Comparison of ENCODE assay signal across 11 cellular contexts in the genomic region with DNA sequence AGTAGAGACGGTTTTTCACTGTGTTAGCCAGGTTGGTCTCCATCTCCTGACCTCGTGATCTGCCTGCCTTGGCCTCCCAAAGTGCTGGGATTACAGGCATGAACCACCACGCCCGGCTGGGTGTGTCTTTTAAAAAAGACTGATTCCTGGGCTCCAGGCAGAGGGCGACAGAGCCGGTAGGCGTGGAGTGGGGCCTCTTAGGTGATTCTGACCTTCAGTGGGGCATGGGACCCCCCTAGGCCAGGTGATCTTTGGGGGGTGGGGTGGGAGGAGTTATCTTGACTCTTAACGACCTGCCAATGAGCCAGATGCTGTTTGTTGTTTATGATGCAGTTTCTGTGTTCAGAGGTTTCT. TPM values are rescaled to one million over a fixed set of nuclear protein-coding genes. Genes with fewer than 3 reads are reported as not detected.
DNase-seq lines count a peak whose midpoint lies in the region; ATAC-seq and TF ChIP-seq lines count a peak whose summit lies in the region.
"Had no signal": no experiment of that assay in that cellular context is flagged by ENCODE, and none has a peak within 500 bp of the region (broad histone marks: within the 10 kb centered on the region; RNA-seq: fewer than 3 reads in every experiment).

No MANE protein-coding gene starts in this region.

- no peaks in the 10 kb centered on the region for H3K9me3 Mint-ChIP-seq in endodermal cell

- in situ Hi-C loops in Panc1 (cut with HindIII; ENCODE audit: low pct_unique_long_range_greater_than_20kb, low sequenced_read_pairs) = no loop called here
- in situ Hi-C loops in KBM-7 (cut with MboI; ENCODE audit: low pct_unique_long_range_greater_than_20kb, low sequenced_read_pairs) = no loop called here

- peak; percentile 7 for ATAC-seq in Panc1
- ATAC-seq in HG02678 (IDR thresholded peaks at IDR 0.05; ENCODE audit: unreplicated experiment) = no peak
- ATAC-seq: psoas muscle had no signal

- peak; percentile 42 for DNase-seq in COLO668 (lab: John Stamatoyannopoulos, UW; ENCODE audit: unreplicated experiment)
- no peak for DNase-seq in Panc1 (ENCODE audit: low read depth, low spot score)
- DNase-seq in endodermal cell = peak; percentile 75
- DNase-seq in prostate gland (ENCODE audit: low spot score) = no peak
- DNase-seq in NCI-H526 treated with DMSO at 0.1 percent for 48 hours (lab: John Stamatoyannopoulos, UW) = no peak
- no peak for DNase-seq in KBM-7
- DNase-seq in activated effector memory CD4-positive, alpha-beta T cell treated with anti-CD3 and anti-CD28 coated beads, Interleukin-2, amount 50 U/mL, for 16 hours = no peak
- DNase-seq: adrenal gland, NCI-H1436 treated with DMSO at 0.1 percent for 48 hours, psoas muscle had no signal

- peaks cover 4% of the 10 kb centered on the region for H3K36me3 Mint-ChIP-seq in endodermal cell (ENCODE audit: low read depth)

- no peak for TF ChIP-seq CTCF in Panc1 (IDR thresholded peaks at IDR 0.05)
- no peak for TF ChIP-seq CTCF in endodermal cell (conservative IDR thresholded peaks at IDR 0.05)
- no peak for TF ChIP-seq CTCF in prostate gland (IDR thresholded peaks at IDR 0.05)

- WGBS in endodermal cell (ENCODE audit: insufficient coverage in 1 of 2, insufficient read length in 1 of 2), 2 experiments = 68 to 74% methylated on average over 6 to 8 of the region's 8 CpGs
- WGBS in prostate gland = 68% methylated on average over 8 of the region's 8 CpGs

- TF ChIP-seq POLR2A in prostate gland (IDR thresholded peaks at IDR 0.05) = no peak

- intact Hi-C loops in Panc1 (cut with micrococcal nuclease; ENCODE audit: unreplicated experiment) (no loop called here), prostate gland (cut with DNase I) (no loop called here)

- peak overlapping the region; percentile 0 to 47; a peak in 3 of 4 replicates for H3K4me3 ChIP-seq in Panc1 (ENCODE audit: low read depth in 2 of 2, low read length in 2 of 2)
- no peak overlapping the region for H3K4me3 ChIP-seq in endodermal cell (ENCODE audit: low read length)
- no peak overlapping the region for H3K4me3 ChIP-seq in prostate gland
- H3K4me3 ChIP-seq: adrenal gland, psoas muscle had no signal

- no TSS peak for BruUV-seq in Panc1 (replicated peaks; lab: Mats Ljungman, UMichigan)

- H3K36me3 ChIP-seq in Panc1 (ENCODE audit: control insufficient read depth, insufficient read depth, low read length) = no peaks in the 10 kb centered on the region
- H3K36me3 ChIP-seq in endodermal cell (ENCODE audit: control insufficient read depth, insufficient read depth, low read length) = peaks cover 6% of the 10 kb centered on the region
- no peaks in the 10 kb centered on the region for H3K36me3 ChIP-seq in prostate gland
- H3K36me3 ChIP-seq: adrenal gland had no signal

- no peaks in the 10 kb centered on the region for H3K27me3 Mint-ChIP-seq in endodermal cell (ENCODE audit: insufficient read depth)

- peaks cover 50% of the 10 kb centered on the region for H3K4me1 Mint-ChIP-seq in endodermal cell

- H3K27me3 ChIP-seq in Panc1 (ENCODE audit: control insufficient read depth, insufficient read depth, low read length) (no peaks in the 10 kb centered on the region), endodermal cell (ENCODE audit: control insufficient read depth, insufficient read depth, low read length, poor library complexity, severe bottlenecking) (no peaks in the 10 kb centered on the region), prostate gland (replicated peaks; ENCODE audit: insufficient read depth) (no peaks in the 10 kb centered on the region)
- H3K27me3 ChIP-seq: adrenal gland had no signal

- CTCF ChIA-PET in Panc1 (lab: Charles Lee) = no interaction called here

- POLR2A ChIA-PET in Panc1 (lab: Charles Lee) = interaction anchor here (0.7 kb wide), 1 partner anchor 11 kb away, joined by 7 read pairs; no protein-coding TSS in a partner anchor

- H3K4me3 Mint-ChIP-seq in endodermal cell = no peak overlapping the region

- no peaks in the 10 kb centered on the region for H3K9me3 ChIP-seq in Panc1 (ENCODE audit: control insufficient read depth, insufficient read depth, low read depth, low read length)
- no peaks in the 10 kb centered on the region for H3K9me3 ChIP-seq in endodermal cell (ENCODE audit: control insufficient read depth, low read length)
- H3K9me3 ChIP-seq in prostate gland = no peaks in the 10 kb centered on the region
- H3K9me3 ChIP-seq: adrenal gland, psoas muscle had no signal

- H3K27ac ChIP-seq in Panc1 (ENCODE audit: low read length) (peak overlapping the region; percentile 87), endodermal cell (ENCODE audit: low read depth, low read length) (no peak overlapping the region), prostate gland (peak overlapping the region; percentile 72 to 73)
- H3K27ac ChIP-seq: psoas muscle had no signal

- no peak overlapping the region for H3K9ac ChIP-seq in endodermal cell (ENCODE audit: extremely low read depth, low read length, poor library complexity, severe bottlenecking)

- H3K4me1 ChIP-seq in Panc1 (ENCODE audit: control insufficient read depth, insufficient read depth, low read length) (peaks cover 70% of the 10 kb centered on the region), endodermal cell (ENCODE audit: control insufficient read depth, insufficient read depth, low read length) (peaks cover 9% of the 10 kb centered on the region), prostate gland (replicated peaks) (peaks cover 15% of the 10 kb centered on the region)
- H3K4me1 ChIP-seq: psoas muscle had no signal

- H3K27ac Mint-ChIP-seq in endodermal cell = peak overlapping the region; percentile 89

RNA-seq across cellular contexts. Expression of gene SORL1, which starts 13.6 kb away (rescaled TPM):
- total RNA-seq in Panc1 (2021; ENCODE audit: unreplicated experiment) (36.3 TPM), endodermal cell (10 to 100 TPM; 56.4 to 57.5 TPM), prostate gland (10 to 100 TPM; 77.4 to 97.6 TPM)
- 30.4 TPM for polyA plus RNA-seq in Panc1 (2012; ENCODE audit: insufficient read length)
- 14.7 TPM for polyA plus RNA-seq in endodermal cell (2013, experiment 1 of 2)
- 15.0 TPM for polyA plus RNA-seq in endodermal cell (2013, experiment 2 of 2)

Comparison
In these comparisons a context has a peak if more than half of its experiments do, and no peak if none do; other contexts are left out.
1. DNase-seq: peak in COLO668 (single experiment) and endodermal cell (single experiment); none in Panc1 (single experiment), prostate gland (single experiment), NCI-H526 treated with DMSO at 0.1 percent for 48 hours (single experiment), KBM-7 (single experiment) and activated effector memory CD4-positive, alpha-beta T cell treated with anti-CD3 and anti-CD28 coated beads, Interleukin-2, amount 50 U/mL, for 16 hours (single experiment).
2. H3K4me3 ChIP-seq: peak in Panc1 (2 of 2); none in endodermal cell (single experiment) and prostate gland (0 of 2).